ENCODE assay signal across 1 cellular context in the genomic region with DNA sequence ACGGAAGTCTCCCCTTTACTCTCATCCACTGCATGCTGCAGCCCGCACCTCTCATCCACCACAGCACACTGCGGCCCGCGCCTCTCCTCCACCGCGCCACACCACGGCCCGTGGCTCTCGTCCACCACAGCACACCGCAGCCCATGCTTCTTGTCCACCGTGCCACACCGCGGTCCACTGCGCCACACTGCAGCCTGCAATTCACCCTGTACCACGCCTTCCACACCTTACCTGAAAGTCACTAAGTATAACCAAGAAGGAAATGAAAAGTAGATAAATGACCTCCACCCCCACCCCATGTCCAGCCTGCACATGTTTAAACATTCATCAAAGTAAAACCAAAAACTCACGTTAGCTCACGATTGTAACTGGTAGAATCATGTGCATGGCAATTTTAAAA.
TF ChIP-seq lines count a peak whose summit lies in the region.

No MANE protein-coding gene starts in this region.

TF ChIP-seq in IMR-90, 13 proteins besides CTCF, POLR2A, EP300 and RAD21 (continued from another document):
- TF ChIP-seq MAFK (IDR thresholded peaks at IDR 0.05; ENCODE audit: low read depth, low read length) (no peak), ELK1 (IDR thresholded peaks at IDR 0.05; ENCODE audit: borderline replicate concordance, low read depth, low read length) (no peak), NFE2L2 (IDR thresholded peaks at IDR 0.05; ENCODE audit: low read depth, low read length) (no peak)
